ENCODE assay signal across 32 cellular contexts in the genomic region with DNA sequence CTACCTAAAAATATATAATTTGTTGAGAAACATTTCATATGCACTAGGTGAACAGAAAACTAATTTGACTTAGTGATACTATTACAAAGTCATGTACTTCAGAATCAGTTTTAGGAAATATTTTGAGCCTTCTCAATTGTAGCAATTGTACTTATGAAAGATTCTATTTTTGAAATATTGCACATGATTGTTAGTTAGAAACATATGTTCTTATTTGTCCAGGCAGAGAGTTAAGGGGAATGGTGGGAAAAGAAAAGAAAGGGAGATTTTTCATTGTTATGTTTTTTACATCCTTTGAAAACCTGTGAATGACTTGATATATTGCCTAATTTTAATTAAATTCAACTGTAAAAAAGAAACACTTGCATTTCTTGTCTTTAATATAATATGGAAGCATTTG.
"Had no signal": no experiment of that assay in that cellular context is flagged by ENCODE, and none has a peak within 500 bp of the region (broad histone marks: within the 10 kb centered on the region; RNA-seq: fewer than 3 reads in every experiment).

No MANE protein-coding gene starts in this region.

- H3K36me3 Mint-ChIP-seq: activated CD4-positive, alpha-beta memory T cell treated with anti-CD3 and anti-CD28 coated beads for 36 hours; activated CD8-positive, alpha-beta memory T cell treated with anti-CD3 and anti-CD28 coated beads, Interleukin-2, amount 10 ng/mL, durations not matched to agents 7 days and 5 days; activated naive CD4-positive, alpha-beta T cell treated with anti-CD3 and anti-CD28 coated beads, Interleukin-2, amount 50 U/mL, for 24 hours; activated naive CD8-positive, alpha-beta T cell treated with anti-CD3 and anti-CD28 coated beads for 36 hours had no signal

- DNase-seq: activated CD4-positive, alpha-beta memory T cell treated with anti-CD3 and anti-CD28 coated beads for 36 hours; activated CD4-positive, alpha-beta T cell treated with anti-CD3 and anti-CD28 coated beads for 36 hours; activated CD4-positive, alpha-beta T cell treated with anti-CD3 and anti-CD28 coated beads, Interleukin-2, amount 10 ng/mL, durations not matched to agents 24 days and 14 days; activated CD4-positive, CD25-positive, alpha-beta regulatory T cell; activated CD4-positive, CD25-positive, alpha-beta regulatory T cell treated with anti-CD3 and anti-CD28 coated beads, Interleukin-2, amount 50 U/mL, for 72 hours; activated CD8-positive, alpha-beta memory T cell treated with anti-CD3 and anti-CD28 coated beads, Interleukin-2, amount 10 ng/mL, durations not matched to agents 7 days and 5 days; activated CD8-positive, alpha-beta memory T cell treated with anti-CD3 and anti-CD28 coated beads, Interleukin-2, amount 50 U/mL, for 4 hours; activated CD8-positive, alpha-beta T cell treated with anti-CD3 and anti-CD28 coated beads, Interleukin-2, amount 10 ng/mL, durations not matched to agents 7 days and 5 days; activated effector memory CD4-positive, alpha-beta T cell treated with anti-CD3 and anti-CD28 coated beads, Interleukin-2, amount 50 U/mL, for 16 hours; activated naive CD4-positive, alpha-beta T cell treated with anti-CD3 and anti-CD28 coated beads for 36 hours; activated naive CD8-positive, alpha-beta T cell treated with anti-CD3 and anti-CD28 coated beads for 36 hours; activated naive CD8-positive, alpha-beta T cell treated with anti-CD3 and anti-CD28 coated beads, Interleukin-2, amount 50 U/mL, for 24 hours; activated T-cell treated with anti-CD3 and anti-CD28 coated beads, Interleukin-2, amount 50 U/mL, for 1 hour; activated T-cell treated with anti-CD3 and anti-CD28 coated beads, Interleukin-2, amount 50 U/mL, for 48 hours; amniotic stem cell; anterior cingulate cortex; brain microvascular endothelial cell; cortex of kidney; dermis blood vessel endothelial cell; effector CD4-positive, alpha-beta T cell; effector memory CD8-positive, alpha-beta T cell; erythroblast; foreskin melanocyte; heart right ventricle; T-helper 2 cell had no signal

- H3K4me1 Mint-ChIP-seq: activated CD4-positive, alpha-beta T cell treated with anti-CD3 and anti-CD28 coated beads for 36 hours; activated CD4-positive, alpha-beta T cell treated with anti-CD3 and anti-CD28 coated beads, Interleukin-2, amount 10 ng/mL, durations not matched to agents 24 days and 14 days; activated CD8-positive, alpha-beta memory T cell treated with anti-CD3 and anti-CD28 coated beads, Interleukin-2, amount 10 ng/mL, durations not matched to agents 7 days and 5 days; activated naive CD4-positive, alpha-beta T cell treated with anti-CD3 and anti-CD28 coated beads, Interleukin-2, amount 50 U/mL, for 24 hours; activated naive CD8-positive, alpha-beta T cell treated with anti-CD3 and anti-CD28 coated beads for 36 hours; activated naive CD8-positive, alpha-beta T cell treated with anti-CD3 and anti-CD28 coated beads, Interleukin-2, amount 50 U/mL, for 24 hours; central memory CD8-positive, alpha-beta T cell had no signal

- H3K4me2 ChIP-seq: hepatocyte had no signal

- H3K4me3 ChIP-seq: esophagus muscularis mucosa, gastroesophageal sphincter, heart right ventricle, hepatocyte had no signal

- H3K27me3 ChIP-seq: brain microvascular endothelial cell, esophagus muscularis mucosa, gastroesophageal sphincter, heart right ventricle, hepatocyte had no signal

- H3K27ac ChIP-seq: brain microvascular endothelial cell, esophagus muscularis mucosa, gastroesophageal sphincter, heart right ventricle, hepatocyte had no signal

- H3K9me3 Mint-ChIP-seq: activated CD4-positive, alpha-beta T cell treated with anti-CD3 and anti-CD28 coated beads, Interleukin-2, amount 10 ng/mL, durations not matched to agents 24 days and 14 days; activated naive CD4-positive, alpha-beta T cell treated with anti-CD3 and anti-CD28 coated beads for 36 hours; activated naive CD4-positive, alpha-beta T cell treated with anti-CD3 and anti-CD28 coated beads, Interleukin-2, amount 50 U/mL, for 24 hours; activated T-helper 1 cell treated with anti-CD3 and anti-CD28 coated beads, Interleukin-12 subunit alpha, Interleukin-12 subunit beta, Interleukin-2, Interleukin-4 antibody, amounts not matched to agents 30 ng/mL and 10 ng/mL and 1 ng/mL, durations not matched to agents 14 hours and 24 hours and 36 hours; activated T-helper 2 cell treated with anti-CD3 and anti-CD28 coated beads, Interferon-gamma antibody, Interleukin-2, Interleukin-4, amounts not matched to agents 10 μg/mL and 5 μg/mL and 100 μg/mL, durations not matched to agents 14 hours and 24 hours and 36 hours had no signal

- H3K4me3 Mint-ChIP-seq: activated CD4-positive, alpha-beta memory T cell treated with anti-CD3 and anti-CD28 coated beads for 36 hours; activated CD4-positive, alpha-beta T cell treated with anti-CD3 and anti-CD28 coated beads for 36 hours; activated CD4-positive, alpha-beta T cell treated with anti-CD3 and anti-CD28 coated beads, Interleukin-2, amount 10 ng/mL, durations not matched to agents 24 days and 14 days; activated CD8-positive, alpha-beta memory T cell treated with anti-CD3 and anti-CD28 coated beads, Interleukin-2, amount 10 ng/mL, durations not matched to agents 7 days and 5 days; activated CD8-positive, alpha-beta T cell treated with anti-CD3 and anti-CD28 coated beads, Interleukin-2, amount 10 ng/mL, durations not matched to agents 7 days and 5 days; activated naive CD4-positive, alpha-beta T cell treated with anti-CD3 and anti-CD28 coated beads for 36 hours; activated naive CD4-positive, alpha-beta T cell treated with anti-CD3 and anti-CD28 coated beads, Interleukin-2, amount 50 U/mL, for 24 hours; activated naive CD8-positive, alpha-beta T cell treated with anti-CD3 and anti-CD28 coated beads for 36 hours; activated naive CD8-positive, alpha-beta T cell treated with anti-CD3 and anti-CD28 coated beads, Interleukin-2, amount 50 U/mL, for 24 hours; activated T-helper 1 cell treated with anti-CD3 and anti-CD28 coated beads, Interleukin-12 subunit alpha, Interleukin-12 subunit beta, Interleukin-2, Interleukin-4 antibody, amounts not matched to agents 30 ng/mL and 10 ng/mL and 1 ng/mL, durations not matched to agents 14 hours and 24 hours and 36 hours; central memory CD8-positive, alpha-beta T cell; effector memory CD8-positive, alpha-beta T cell had no signal

- H3K9me3 ChIP-seq: esophagus muscularis mucosa, gastroesophageal sphincter, heart right ventricle had no signal

- ATAC-seq: activated CD4-positive, alpha-beta T cell treated with anti-CD3 and anti-CD28 coated beads for 36 hours; activated CD8-positive, alpha-beta memory T cell treated with anti-CD3 and anti-CD28 coated beads, Interleukin-2, amount 10 ng/mL, durations not matched to agents 7 days and 5 days; activated CD8-positive, alpha-beta T cell treated with anti-CD3 and anti-CD28 coated beads, Interleukin-2, amount 10 ng/mL, durations not matched to agents 7 days and 5 days; activated naive CD8-positive, alpha-beta T cell treated with anti-CD3 and anti-CD28 coated beads, Interleukin-2, amount 50 U/mL, for 24 hours; effector memory CD8-positive, alpha-beta T cell; gastroesophageal sphincter; heart right ventricle had no signal

- H3K4me1 ChIP-seq: esophagus muscularis mucosa, gastroesophageal sphincter, heart right ventricle had no signal

- H3K27ac Mint-ChIP-seq: activated CD4-positive, alpha-beta memory T cell treated with anti-CD3 and anti-CD28 coated beads for 36 hours; activated CD4-positive, alpha-beta T cell treated with anti-CD3 and anti-CD28 coated beads for 36 hours; activated CD4-positive, alpha-beta T cell treated with anti-CD3 and anti-CD28 coated beads, Interleukin-2, amount 10 ng/mL, durations not matched to agents 24 days and 14 days; activated CD8-positive, alpha-beta memory T cell treated with anti-CD3 and anti-CD28 coated beads, Interleukin-2, amount 10 ng/mL, durations not matched to agents 7 days and 5 days; activated CD8-positive, alpha-beta T cell treated with anti-CD3 and anti-CD28 coated beads, Interleukin-2, amount 10 ng/mL, durations not matched to agents 7 days and 5 days; activated naive CD4-positive, alpha-beta T cell treated with anti-CD3 and anti-CD28 coated beads for 36 hours; activated naive CD4-positive, alpha-beta T cell treated with anti-CD3 and anti-CD28 coated beads, Interleukin-2, amount 50 U/mL, for 24 hours; activated naive CD8-positive, alpha-beta T cell treated with anti-CD3 and anti-CD28 coated beads for 36 hours; activated naive CD8-positive, alpha-beta T cell treated with anti-CD3 and anti-CD28 coated beads, Interleukin-2, amount 50 U/mL, for 24 hours; activated T-helper 1 cell treated with anti-CD3 and anti-CD28 coated beads, Interleukin-12 subunit alpha, Interleukin-12 subunit beta, Interleukin-2, Interleukin-4 antibody, amounts not matched to agents 30 ng/mL and 10 ng/mL and 1 ng/mL, durations not matched to agents 14 hours and 24 hours and 36 hours; activated T-helper 2 cell treated with anti-CD3 and anti-CD28 coated beads, Interferon-gamma antibody, Interleukin-2, Interleukin-4, amounts not matched to agents 10 μg/mL and 5 μg/mL and 100 μg/mL, durations not matched to agents 14 hours and 24 hours and 36 hours; effector memory CD8-positive, alpha-beta T cell had no signal

- H3K79me2 ChIP-seq: hepatocyte had no signal

- H3K36me3 ChIP-seq: brain microvascular endothelial cell, esophagus muscularis mucosa, gastroesophageal sphincter, heart right ventricle had no signal

- H2AFZ ChIP-seq: hepatocyte had no signal

- H3K27me3 Mint-ChIP-seq: activated CD4-positive, alpha-beta memory T cell treated with anti-CD3 and anti-CD28 coated beads for 36 hours; activated CD4-positive, alpha-beta T cell treated with anti-CD3 and anti-CD28 coated beads for 36 hours; activated CD4-positive, alpha-beta T cell treated with anti-CD3 and anti-CD28 coated beads, Interleukin-2, amount 10 ng/mL, durations not matched to agents 24 days and 14 days; activated CD8-positive, alpha-beta memory T cell treated with anti-CD3 and anti-CD28 coated beads, Interleukin-2, amount 10 ng/mL, durations not matched to agents 7 days and 5 days; activated naive CD4-positive, alpha-beta T cell treated with anti-CD3 and anti-CD28 coated beads, Interleukin-2, amount 50 U/mL, for 24 hours; activated naive CD8-positive, alpha-beta T cell treated with anti-CD3 and anti-CD28 coated beads for 36 hours; activated naive CD8-positive, alpha-beta T cell treated with anti-CD3 and anti-CD28 coated beads, Interleukin-2, amount 50 U/mL, for 24 hours; central memory CD8-positive, alpha-beta T cell; effector memory CD8-positive, alpha-beta T cell had no signal
